In genomic region chr1:7770620-7770938, GRCh38 we compare ENCODE assay signal across 8 cellular contexts. TPM values are rescaled to one million over a fixed set of nuclear protein-coding genes. Genes with fewer than 3 reads are reported as not detected.
A peak's percentile ranks its signal among the peaks of the same experiment; 100 is the strongest.
DNase-seq lines count a peak whose midpoint lies in the region; ATAC-seq lines count a peak whose summit lies in the region.

No MANE protein-coding gene starts in this region.

- H3K9me3 Mint-ChIP-seq in naive thymus-derived CD4-positive, alpha-beta T cell: peaks cover 0 to 3% (median 0%) of the 10 kb centered on the region in 11 donors

- H3K9me3 ChIP-seq in duodenal mucosa (ENCODE audit: control insufficient read depth in 1 of 2, low read length in 2 of 2): no peaks in the 10 kb centered on the region
- H3K9me3 ChIP-seq in naive thymus-derived CD4-positive, alpha-beta T cell (ENCODE audit: control insufficient read depth in 2 of 3, low read length in 3 of 3): no peaks in the 10 kb centered on the region

- intact Hi-C loops in naive thymus-derived CD4-positive, alpha-beta T cell (cut with micrococcal nuclease): loop anchor here (5.0 to 10.0 kb wide), 3 partner anchors 983 to 1643 kb away; partner anchors contain the start of genes CAMTA1 (in 1 of the 2) and RERE (in 1 of the 2)

- peak overlapping the region; percentile 91 to 92 for H3K9ac ChIP-seq in duodenal mucosa (ENCODE audit: low read depth in 1 of 2, low read length in 2 of 2)

- POLR2A ChIA-PET in naive thymus-derived CD4-positive, alpha-beta T cell (lab: Charles Lee): interaction anchor here (1.0 to 2.4 kb wide), 2 partner anchors 11 to 15 kb away, joined by 3 to 14 read pairs; no protein-coding TSS in a partner anchor

- peak overlapping the region; percentile 51 for H3K27ac ChIP-seq in duodenal mucosa (ENCODE audit: low read depth, low read length)
- H3K27ac ChIP-seq in naive thymus-derived CD4-positive, alpha-beta T cell (ENCODE audit: low read depth, low read length): peak overlapping the region; percentile 90

- no peaks in the 10 kb centered on the region for H3K27me3 ChIP-seq in duodenal mucosa (ENCODE audit: control insufficient read depth in 1 of 2, insufficient read depth in 2 of 2, low read length in 2 of 2)
- no peaks in the 10 kb centered on the region for H3K27me3 ChIP-seq in naive thymus-derived CD4-positive, alpha-beta T cell (ENCODE audit: control insufficient read depth in 2 of 2, insufficient read depth in 2 of 2, low read length in 2 of 2)

- CTCF ChIA-PET in naive thymus-derived CD4-positive, alpha-beta T cell (lab: Charles Lee): no interaction called here

- peaks cover 5 to 35% (median 7%) of the 10 kb centered on the region in 5 donors for H3K27me3 Mint-ChIP-seq in naive thymus-derived CD4-positive, alpha-beta T cell

- peak; percentile 60 for DNase-seq in NCI-H2171 treated with DMSO at 0.1 percent for 48 hours (lab: John Stamatoyannopoulos, UW)
- DNase-seq in naive thymus-derived CD4-positive, alpha-beta T cell: no peak
- DNase-seq in NCI-H748 treated with DMSO at 0.1 percent for 48 hours (lab: John Stamatoyannopoulos, UW): no peak
- no peak for DNase-seq in activated CD8-positive, alpha-beta memory T cell treated with anti-CD3 and anti-CD28 coated beads, Interleukin-2, amount 50 U/mL, for 48 hours
- no peak for DNase-seq in HT-29 (ENCODE audit: low spot score)

- H3K4me1 Mint-ChIP-seq in naive thymus-derived CD4-positive, alpha-beta T cell: peaks cover 22 to 48% (median 37%) of the 10 kb centered on the region in 7 donors

- ATAC-seq in GM18517 (IDR thresholded peaks at IDR 0.05; ENCODE audit: unreplicated experiment) (peak; percentile 12), HG03520 (IDR thresholded peaks at IDR 0.05; ENCODE audit: unreplicated experiment) (no peak)
- ATAC-seq in naive thymus-derived CD4-positive, alpha-beta T cell: peak; percentile 63

- peaks cover 0 to 7% of the 10 kb centered on the region in 2 donors for H3K4me1 ChIP-seq in duodenal mucosa (ENCODE audit: control insufficient read depth in 1 of 2, insufficient read depth in 2 of 2, low read length in 2 of 2)
- H3K4me1 ChIP-seq in naive thymus-derived CD4-positive, alpha-beta T cell (ENCODE audit: control insufficient read depth in 2 of 2, insufficient read depth in 2 of 2, low read length in 2 of 2): peaks cover 9 to 13% of the 10 kb centered on the region in 2 donors

- H3K4me3 Mint-ChIP-seq in naive thymus-derived CD4-positive, alpha-beta T cell: peak overlapping the region; percentile 82 to 93 (median 87)

- peak overlapping the region; percentile 89 to 92 for H3K4me3 ChIP-seq in duodenal mucosa (ENCODE audit: low read depth in 1 of 2, low read length in 2 of 2)
- H3K4me3 ChIP-seq in naive thymus-derived CD4-positive, alpha-beta T cell (ENCODE audit: low read length): peak overlapping the region; percentile 83

- H3K36me3 Mint-ChIP-seq in naive thymus-derived CD4-positive, alpha-beta T cell: peaks cover 3 to 17% (median 10%) of the 10 kb centered on the region in 5 donors

- peak overlapping the region in 8 of 9 donors; percentile 46 to 93 (median 82) for H3K27ac Mint-ChIP-seq in naive thymus-derived CD4-positive, alpha-beta T cell

- peaks cover 0 to 7% of the 10 kb centered on the region in 2 donors for H3K36me3 ChIP-seq in duodenal mucosa (ENCODE audit: control insufficient read depth in 1 of 2, insufficient read depth in 2 of 2, low read length in 2 of 2)
- H3K36me3 ChIP-seq in naive thymus-derived CD4-positive, alpha-beta T cell (ENCODE audit: control insufficient read depth in 2 of 3, insufficient read depth in 3 of 3, low read length in 3 of 3): peaks cover 0 to 7% (median 5%) of the 10 kb centered on the region in 3 experiments

RNA-seq across cellular contexts. Expression of gene VAMP3, which starts 0.5 kb away (rescaled TPM):
- 10 to 100 TPM; 38.7 to 87.1 (median 60.9) TPM for total RNA-seq in naive thymus-derived CD4-positive, alpha-beta T cell
- polyA plus RNA-seq in naive thymus-derived CD4-positive, alpha-beta T cell: 10 to 100 TPM; 33.8 to 36.6 TPM
- 49.2 and 50.7 TPM in 2 replicates for total RNA-seq in HT-29 (2014; rRNA removed; shearing (Covaris generic))

RNA-seq across cellular contexts. Expression of gene PER3, which starts 13.5 kb away (rescaled TPM):
- total RNA-seq in naive thymus-derived CD4-positive, alpha-beta T cell: 10 to 100 TPM in 1 of 5 experiments, 1 to 10 TPM in 4; 2.2 to 10.4 (median 5.1) TPM
- polyA plus RNA-seq in naive thymus-derived CD4-positive, alpha-beta T cell: 1 to 10 TPM; 2.8 to 4.1 TPM
- total RNA-seq in HT-29 (2014; rRNA removed; shearing (Covaris generic)): 3.2 and 3.9 TPM in 2 replicates
